ENCODE assay signal across 13 cellular contexts in genomic region chr3:149653564-149653963, GRCh38. TPM values are rescaled to one million over a fixed set of nuclear protein-coding genes. Genes with fewer than 3 reads are reported as not detected.
DNase-seq lines count a peak whose midpoint lies in the region; ATAC-seq and TF ChIP-seq lines count a peak whose summit lies in the region.
"Had no signal": no experiment of that assay in that cellular context is flagged by ENCODE, and none has a peak within 500 bp of the region (broad histone marks: within the 10 kb centered on the region; RNA-seq: fewer than 3 reads in every experiment).

No MANE protein-coding gene starts in this region.

- H3K27me3 ChIP-seq in heart right ventricle (peaks cover 0 to 42% (median 0%) of the 10 kb centered on the region in 7 donors), osteoblast (ENCODE audit: insufficient read depth, low read length) (no peaks in the 10 kb centered on the region), uterus (no peaks in the 10 kb centered on the region), upper lobe of left lung (no peaks in the 10 kb centered on the region)

- no peak for TF ChIP-seq POLR2A in uterus (IDR thresholded peaks at IDR 0.05)
- TF ChIP-seq POLR2A in upper lobe of left lung (IDR thresholded peaks at IDR 0.05): no peak

- no peak for ATAC-seq in heart right ventricle
- ATAC-seq in Right ventricle myocardium superior (ENCODE audit: poor library complexity): no peak
- ATAC-seq in HG02759 (IDR thresholded peaks at IDR 0.05; ENCODE audit: unreplicated experiment): no peak
- no peak for ATAC-seq in upper lobe of left lung (ENCODE audit: low FRiP score in 2 of 2)
- ATAC-seq in HG03280 (IDR thresholded peaks at IDR 0.05; ENCODE audit: unreplicated experiment): no peak

- no peak for DNase-seq in heart right ventricle
- no peak for DNase-seq in Right ventricle myocardium superior
- DNase-seq in epithelial cell of prostate (ENCODE audit: low read depth, low spot score): no peak
- DNase-seq in osteoblast (ENCODE audit: insufficient read length, low spot score, missing footprints): no peak
- DNase-seq in uterus: no peak
- DNase-seq in upper lobe of left lung: no peak
- DNase-seq: activated naive CD4-positive, alpha-beta T cell treated with anti-CD3 and anti-CD28 coated beads for 36 hours; GF-D8; NCI-H2029 treated with DMSO at 0.1 percent for 48 hours; NCI-H82; stimulated activated naive CD4-positive, alpha-beta T cell had no signal

- no peak for TF ChIP-seq EP300 in upper lobe of left lung (IDR thresholded peaks at IDR 0.05)

- H2AFZ ChIP-seq in osteoblast (ENCODE audit: low read length): no peak overlapping the region

- WGBS in heart right ventricle, 2 donors: 72 to 77% methylated on average over 2 of the region's 2 CpGs
- WGBS in upper lobe of left lung, 2 donors: 46 to 52% methylated on average over 2 of the region's 2 CpGs

- H3K4me3 ChIP-seq in heart right ventricle: peak overlapping the region in 7 of 10 donors; percentile 67 to 96 (median 90)
- peak overlapping the region; percentile 34 for H3K4me3 ChIP-seq in osteoblast (ENCODE audit: insufficient read depth, low read length)
- H3K4me3 ChIP-seq in uterus: peak overlapping the region in 1 of 2 donors; percentile 95
- H3K4me3 ChIP-seq in upper lobe of left lung: peak overlapping the region in 2 of 4 donors; percentile 62 to 76

- H3K36me3 ChIP-seq in heart right ventricle (peaks cover 0 to 57% (median 11%) of the 10 kb centered on the region in 9 donors), osteoblast (ENCODE audit: insufficient read depth, low read length) (peaks cover 42% of the 10 kb centered on the region), uterus (no peaks in the 10 kb centered on the region), upper lobe of left lung (peaks cover 0 to 24% (median 2%) of the 10 kb centered on the region in 4 donors)

- peaks cover 70% of the 10 kb centered on the region for H4K20me1 ChIP-seq in osteoblast (ENCODE audit: insufficient read depth, low read length)

- H3K4me1 ChIP-seq in heart right ventricle (peaks cover 8 to 74% (median 62%) of the 10 kb centered on the region in 9 donors), osteoblast (ENCODE audit: insufficient read depth, low read length) (peaks cover 35% of the 10 kb centered on the region), uterus (peaks cover 4 to 13% of the 10 kb centered on the region in 2 donors), upper lobe of left lung (peaks cover 7 to 48% (median 20%) of the 10 kb centered on the region in 4 donors)

- TF ChIP-seq CTCF in heart right ventricle (IDR thresholded peaks at IDR 0.05): no peak
- TF ChIP-seq CTCF in osteoblast (IDR thresholded peaks at IDR 0.05; ENCODE audit: extremely low read depth, low read depth, low read length): no peak
- TF ChIP-seq CTCF in uterus (IDR thresholded peaks at IDR 0.05): no peak
- no peak for TF ChIP-seq CTCF in upper lobe of left lung (IDR thresholded peaks at IDR 0.05)

- H3K9me3 ChIP-seq in heart right ventricle (no peaks in the 10 kb centered on the region), osteoblast (ENCODE audit: low read depth, low read length) (no peaks in the 10 kb centered on the region), uterus (no peaks in the 10 kb centered on the region), upper lobe of left lung (no peaks in the 10 kb centered on the region)

- H3K27ac ChIP-seq in heart right ventricle (peak overlapping the region in 5 of 10 donors; percentile 9 to 99 (median 98)), epithelial cell of prostate (peak overlapping the region; percentile 50), osteoblast (ENCODE audit: low read depth, low read length) (peak overlapping the region; percentile 18), uterus (peak overlapping the region; percentile 98), upper lobe of left lung (peak overlapping the region in 2 of 4 donors; percentile 35 to 93)

- peak overlapping the region; percentile 98 for H3K4me2 ChIP-seq in osteoblast (ENCODE audit: insufficient read depth, low read length)

- intact Hi-C loops in heart right ventricle (cut with DNase I) (loop anchor here in 5 of 10 donors (5.0 to 10.0 kb wide), 5 partner anchors 69 to 129 kb away; no protein-coding TSS in a partner anchor), Right ventricle myocardium superior (cut with DNase I) (no loop called here), uterus (cut with DNase I; ENCODE audit: low total_unique reads) (loop anchor here (10.0 kb wide), 1 partner anchor 119 kb away; no protein-coding TSS in a partner anchor)

- peaks cover 87% of the 10 kb centered on the region for H3K79me2 ChIP-seq in osteoblast (ENCODE audit: insufficient read depth, low read length)

RNA-seq across cellular contexts. Expression of gene WWTR1, which starts 4.3 kb away (rescaled TPM):
- 10 to 100 TPM; 30.3 to 78.6 (median 43.7) TPM for total RNA-seq in heart right ventricle
- 10 to 100 TPM; 19.5 to 21.8 TPM for polyA plus RNA-seq in heart right ventricle
- total RNA-seq in Right ventricle myocardium superior: 37.9 TPM
- total RNA-seq in osteoblast: 79.3 and 84.7 TPM in 2 replicates
- total RNA-seq in uterus: 100 to 1,000 TPM; 103 to 148 (median 116) TPM
- 100 to 1,000 TPM in 3 of 6 donors, 10 to 100 TPM in 3; 77.5 to 119 (median 107) TPM for total RNA-seq in upper lobe of left lung
